16 cellular contexts compared by ENCODE assay signal in the genomic region with DNA sequence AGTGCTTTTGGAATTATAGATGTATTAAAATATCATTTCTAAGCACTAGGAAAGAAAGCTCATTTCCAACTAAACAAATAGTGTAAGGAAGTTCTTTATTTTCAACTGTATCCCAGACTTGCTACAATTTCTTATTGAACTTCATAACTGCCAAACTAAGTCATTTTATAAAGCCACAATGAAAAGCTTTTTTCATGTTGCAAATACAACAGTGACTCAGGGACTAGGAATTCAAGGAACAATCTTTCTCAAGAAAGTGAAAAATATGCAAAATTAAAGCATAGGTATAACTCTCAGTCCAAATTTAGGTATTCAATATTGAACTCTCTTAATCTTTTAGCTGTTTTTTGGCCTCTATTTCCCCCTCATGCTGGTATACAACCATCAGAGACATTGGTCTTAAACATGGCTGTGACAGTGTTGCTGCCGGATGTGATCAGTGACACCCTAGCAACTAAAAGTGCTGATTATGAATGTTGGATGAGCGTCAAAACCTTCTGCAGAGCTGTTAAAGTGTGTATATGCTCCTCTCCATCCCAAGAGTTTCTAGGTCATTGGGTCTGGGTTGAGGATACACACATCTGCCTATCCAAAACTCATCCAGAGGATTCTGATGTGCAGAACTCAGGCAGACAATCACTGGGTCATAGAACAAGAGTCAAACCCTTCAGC.
DNase-seq lines count a peak whose midpoint lies in the region; ATAC-seq and TF ChIP-seq lines count a peak whose summit lies in the region.
"Had no signal": no experiment of that assay in that cellular context is flagged by ENCODE, and none has a peak within 500 bp of the region (broad histone marks: within the 10 kb centered on the region; RNA-seq: fewer than 3 reads in every experiment).

No MANE protein-coding gene starts in this region.

- H3K9ac ChIP-seq in SK-N-SH, result 0 out of 2 replicates have a peak overlapping the region, but pooled peaks have one; percentile 17

- 0 out of 2 replicates have a peak overlapping the region, but pooled peaks have one; percentile 7 for H2AFZ ChIP-seq in SK-N-SH (ENCODE audit: low read depth)
- H2AFZ ChIP-seq: GM23338 had no signal

- TF ChIP-seq CTCF in SK-N-SH (IDR thresholded peaks at IDR 0.05), result no peak

- peaks cover 0 to 9% of the 10 kb centered on the region in 2 experiments; a peak in 2 of 4 replicates for H3K4me1 ChIP-seq in SK-N-SH (ENCODE audit: control insufficient read depth in 1 of 2, insufficient read depth in 2 of 2, low read depth in 1 of 2, low read length in 1 of 2)

- no peak for ATAC-seq in HG03469 (IDR thresholded peaks at IDR 0.05; ENCODE audit: unreplicated experiment)
- ATAC-seq: activated T-helper 17 cell treated with anti-CD3 and anti-CD28 coated beads, Interleukin-2, amount 50 U/mL, for 72 hours; GM23338; heart left ventricle had no signal

- peaks cover 9% of the 10 kb centered on the region for H3F3A ChIP-seq in SK-N-SH (replicated peaks; ENCODE audit: insufficient read depth)

- TF ChIP-seq RAD21 in SK-N-SH (IDR thresholded peaks at IDR 0.05; ENCODE audit: low read length), result no peak

- CTCF ChIA-PET in SK-N-SH (lab: Yijun Ruan, JAX), result interaction anchor here (1.2 to 2.8 kb wide), 2 partner anchors 13 to 16 kb away, joined by 6 to 8 read pairs; no protein-coding TSS in a partner anchor

- no peaks in the 10 kb centered on the region for H4K20me1 ChIP-seq in SK-N-SH (ENCODE audit: insufficient read depth)

- POLR2A ChIA-PET in SK-N-SH (lab: Yijun Ruan, JAX), result no interaction called here

- no peaks in the 10 kb centered on the region for H3K79me2 ChIP-seq in SK-N-SH (ENCODE audit: insufficient read depth)

- H3K9me3 ChIP-seq in SK-N-SH, result no peaks in the 10 kb centered on the region

- H3K27ac ChIP-seq in SK-N-SH (ENCODE audit: low read depth in 2 of 2, low read length in 1 of 2), result peak overlapping the region; percentile 79 to 91
- H3K27ac ChIP-seq in substantia nigra (ENCODE audit: low read depth, low read length, poor library complexity, severe bottlenecking), result no peak overlapping the region
- H3K27ac ChIP-seq: sigmoid colon had no signal

- peak overlapping the region; percentile 21; the same call in 1 of the 2 replicates for H3K4me2 ChIP-seq in SK-N-SH
- H3K4me2 ChIP-seq: GM23338 had no signal

- TF ChIP-seq EP300 in SK-N-SH (IDR thresholded peaks at IDR 0.05; ENCODE audit: borderline replicate concordance in 1 of 2, low read depth in 1 of 2, low read length in 1 of 2), result no peak

- 76% methylated on average over 2 of the region's 2 CpGs for WGBS in SK-N-SH (ENCODE audit: low lambda C conversion rate)

- no peaks in the 10 kb centered on the region for H3K9me2 ChIP-seq in SK-N-SH

- no peaks in the 10 kb centered on the region for H3K27me3 ChIP-seq in SK-N-SH (ENCODE audit: insufficient read depth)
- H3K27me3 ChIP-seq: heart left ventricle, sigmoid colon had no signal

- H3K4me3 ChIP-seq in SK-N-SH (ENCODE audit: low read depth in 2 of 2, low read length in 1 of 2), result no peak overlapping the region
- H3K4me3 ChIP-seq: GM23338, heart left ventricle, sigmoid colon had no signal

- H3K36me3 ChIP-seq in SK-N-SH (replicated peaks in 1 of 2; ENCODE audit: control insufficient read depth in 1 of 2, insufficient read depth in 2 of 2, low read length in 1 of 2), result no peaks in the 10 kb centered on the region
- H3K36me3 ChIP-seq: heart left ventricle, sigmoid colon had no signal

- DNase-seq in ELR (ENCODE audit: low read depth) (peak; percentile 0), SK-N-SH (no peak), fibroblast of peridontal ligament (ENCODE audit: extremely low read depth) (peak; percentile 44), renal cortical epithelial cell (ENCODE audit: low read depth) (peak; percentile 19), NCI-H526 treated with DMSO at 0.1 percent for 48 hours (lab: John Stamatoyannopoulos, UW) (no peak), substantia nigra (lab: John Stamatoyannopoulos, UW) (no peak)
- DNase-seq in activated CD8-positive, alpha-beta memory T cell treated with anti-CD3 and anti-CD28 coated beads, Interleukin-2, amount 50 U/mL, for 4 hours, result no peak
- DNase-seq: Calu3, heart left ventricle, NCI-H187 treated with DMSO at 0.1 percent for 48 hours, NCI-H446 treated with DMSO at 0.1 percent for 48 hours, Right ventricle myocardium superior, sigmoid colon had no signal

TF ChIP-seq in SK-N-SH, 30 proteins besides CTCF, POLR2A, EP300 and RAD21:
- TF ChIP-seq EZH2phosphoT487 (IDR thresholded peaks at IDR 0.05; ENCODE audit: borderline replicate concordance, low read depth) (no peak), TAF1 (IDR thresholded peaks at IDR 0.05; ENCODE audit: borderline replicate concordance, low read depth, low read length) (no peak), FOXJ3 (CRISPR knock-in tag; IDR thresholded peaks at IDR 0.05) (no peak)

Comparison
In these comparisons a context has a peak if more than half of its experiments do, and no peak if none do; other contexts are left out.
1. DNase-seq: peak in ELR (single experiment), fibroblast of peridontal ligament (single experiment) and renal cortical epithelial cell (single experiment); none in SK-N-SH (single experiment), activated CD8-positive, alpha-beta memory T cell treated with anti-CD3 and anti-CD28 coated beads, Interleukin-2, amount 50 U/mL, for 4 hours (single experiment), NCI-H526 treated with DMSO at 0.1 percent for 48 hours (single experiment) and substantia nigra (0 of 49).